ENCODE assay signal across 16 cellular contexts in genomic region chr14:99179946-99180345, GRCh38.
A peak's percentile ranks its signal among the peaks of the same experiment; 100 is the strongest.
DNase-seq lines count a peak whose midpoint lies in the region; ATAC-seq and TF ChIP-seq lines count a peak whose summit lies in the region.
"Had no signal": no experiment of that assay in that cellular context is flagged by ENCODE, and none has a peak within 500 bp of the region (broad histone marks: within the 10 kb centered on the region; RNA-seq: fewer than 3 reads in every experiment).

No MANE protein-coding gene starts in this region.

- no peak for DNase-seq in activated naive CD4-positive, alpha-beta T cell treated with Interleukin-2 at 50 U/mL for 16 hours
- DNase-seq in WTC11 (ENCODE audit: low spot score) (no peak), type B pancreatic cell (ENCODE audit: extremely low spot score, unreplicated experiment) (no peak), NCI-H1436 (lab: John Stamatoyannopoulos, UW) (no peak), NCI-H2107 (lab: John Stamatoyannopoulos, UW) (no peak)
- no peak for DNase-seq in central memory CD8-positive, alpha-beta T cell (ENCODE audit: low spot score in 2 of 2)
- DNase-seq: body of pancreas; NCI-H1417; NCI-H510A; NK-92 treated with Interleukin-12 subunit alpha and Interleukin-12 subunit beta, amount 100 ng/mL, for 24 hours; SJCRH30; small intestine; stimulated activated naive CD4-positive, alpha-beta T cell; thyroid gland had no signal

- POLR2A ChIA-PET in WTC11 (lab: Charles Lee) = no interaction called here

- TF ChIP-seq CTCF in WTC11 (IDR thresholded peaks at IDR 0.05) (no peak), type B pancreatic cell (conservative IDR thresholded peaks at IDR 0.05) (no peak)

- no peaks in the 10 kb centered on the region for H3K27me3 Mint-ChIP-seq in activated naive CD4-positive, alpha-beta T cell treated with anti-CD3 and anti-CD28 coated beads, Interleukin-2, amount 50 U/mL, for 24 hours
- no peaks in the 10 kb centered on the region for H3K27me3 Mint-ChIP-seq in WTC11 (ENCODE audit: low read depth)
- H3K27me3 Mint-ChIP-seq in central memory CD8-positive, alpha-beta T cell = no peaks in the 10 kb centered on the region
- no peaks in the 10 kb centered on the region for H3K27me3 Mint-ChIP-seq in type B pancreatic cell

- H3K36me3 Mint-ChIP-seq in activated naive CD4-positive, alpha-beta T cell treated with anti-CD3 and anti-CD28 coated beads, Interleukin-2, amount 50 U/mL, for 24 hours = peaks cover 18% of the 10 kb centered on the region
- H3K36me3 Mint-ChIP-seq in WTC11 (no peaks in the 10 kb centered on the region), type B pancreatic cell (peaks cover 14% of the 10 kb centered on the region)
- H3K36me3 Mint-ChIP-seq in central memory CD8-positive, alpha-beta T cell (ENCODE audit: insufficient read depth) = peaks cover 47% of the 10 kb centered on the region

- ATAC-seq in WTC11 = no peak
- ATAC-seq in central memory CD8-positive, alpha-beta T cell (replicated peaks; ENCODE audit: extremely low read depth, poor library complexity, severe bottlenecking) = no peak
- ATAC-seq: body of pancreas, gastroesophageal sphincter had no signal

- CTCF ChIA-PET in WTC11 (lab: Charles Lee) = interaction anchor here (1.7 kb wide), 1 partner anchor 9 kb away, joined by 9 read pairs; no protein-coding TSS in a partner anchor

- H3K9me3 Mint-ChIP-seq in activated naive CD4-positive, alpha-beta T cell treated with anti-CD3 and anti-CD28 coated beads, Interleukin-2, amount 50 U/mL, for 24 hours = no peaks in the 10 kb centered on the region
- H3K9me3 Mint-ChIP-seq in WTC11 (no peaks in the 10 kb centered on the region), type B pancreatic cell (no peaks in the 10 kb centered on the region)
- no peaks in the 10 kb centered on the region for H3K9me3 Mint-ChIP-seq in central memory CD8-positive, alpha-beta T cell

- peak overlapping the region; percentile 99 for H3K27ac Mint-ChIP-seq in activated naive CD4-positive, alpha-beta T cell treated with anti-CD3 and anti-CD28 coated beads, Interleukin-2, amount 50 U/mL, for 24 hours
- H3K27ac Mint-ChIP-seq in WTC11 (peak overlapping the region; percentile 87), type B pancreatic cell (peak overlapping the region; percentile 68)
- H3K27ac Mint-ChIP-seq in central memory CD8-positive, alpha-beta T cell (ENCODE audit: low read depth) = peak overlapping the region; percentile 38

- H3K4me3 Mint-ChIP-seq in activated naive CD4-positive, alpha-beta T cell treated with anti-CD3 and anti-CD28 coated beads, Interleukin-2, amount 50 U/mL, for 24 hours = peak overlapping the region; percentile 84
- no peak overlapping the region for H3K4me3 Mint-ChIP-seq in WTC11
- no peak overlapping the region for H3K4me3 Mint-ChIP-seq in central memory CD8-positive, alpha-beta T cell
- H3K4me3 Mint-ChIP-seq in type B pancreatic cell = no peak overlapping the region

- H3K4me1 Mint-ChIP-seq in activated naive CD4-positive, alpha-beta T cell treated with anti-CD3 and anti-CD28 coated beads, Interleukin-2, amount 50 U/mL, for 24 hours = peaks cover 70% of the 10 kb centered on the region
- H3K4me1 Mint-ChIP-seq in WTC11 = peaks cover 39% of the 10 kb centered on the region
- peaks cover 60% of the 10 kb centered on the region for H3K4me1 Mint-ChIP-seq in central memory CD8-positive, alpha-beta T cell
- peaks cover 33% of the 10 kb centered on the region for H3K4me1 Mint-ChIP-seq in type B pancreatic cell (ENCODE audit: unreplicated experiment)

TF ChIP-seq in WTC11, 78 proteins besides CTCF, POLR2A, EP300 and RAD21:
- TF ChIP-seq FOXP4 (CRISPR knock-in tag; IDR thresholded peaks at IDR 0.05) = no peak
- TF ChIP-seq SOX15 (CRISPR knock-in tag; IDR thresholded peaks at IDR 0.05) = no peak
- no peak for TF ChIP-seq ZNF121 (CRISPR knock-in tag; IDR thresholded peaks at IDR 0.05)
- TF ChIP-seq GRHL2 (CRISPR knock-in tag; IDR thresholded peaks at IDR 0.05; ENCODE audit: insufficient replicate concordance, severe bottlenecking) = no peak
- TF ChIP-seq ZNF532 (CRISPR knock-in tag; IDR thresholded peaks at IDR 0.05; ENCODE audit: borderline replicate concordance) = no peak
- TF ChIP-seq HMGXB4 (CRISPR knock-in tag; IDR thresholded peaks at IDR 0.05) = no peak
- no peak for TF ChIP-seq ELF4 (CRISPR knock-in tag; IDR thresholded peaks at IDR 0.05; ENCODE audit: low read depth)
- TF ChIP-seq, protein P1, sequence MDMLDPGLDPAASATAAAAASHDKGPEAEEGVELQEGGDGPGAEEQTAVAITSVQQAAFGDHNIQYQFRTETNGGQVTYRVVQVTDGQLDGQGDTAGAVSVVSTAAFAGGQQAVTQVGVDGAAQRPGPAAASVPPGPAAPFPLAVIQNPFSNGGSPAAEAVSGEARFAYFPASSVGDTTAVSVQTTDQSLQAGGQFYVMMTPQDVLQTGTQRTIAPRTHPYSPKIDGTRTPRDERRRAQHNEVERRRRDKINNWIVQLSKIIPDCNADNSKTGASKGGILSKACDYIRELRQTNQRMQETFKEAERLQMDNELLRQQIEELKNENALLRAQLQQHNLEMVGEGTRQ (CRISPR knock-in tag; IDR thresholded peaks at IDR 0.05) = no peak
- TF ChIP-seq IRF2 (CRISPR knock-in tag; IDR thresholded peaks at IDR 0.05; ENCODE audit: borderline replicate concordance, low read depth) = no peak
- no peak for TF ChIP-seq MAX (CRISPR knock-in tag; IDR thresholded peaks at IDR 0.05)

Comparison
In these comparisons a context has a peak if more than half of its experiments do, and no peak if none do; other contexts are left out.
1. H3K27ac Mint-ChIP-seq: peak in every context shown above with its lines; median percentile 99 in activated naive CD4-positive, alpha-beta T cell treated with anti-CD3 and anti-CD28 coated beads, Interleukin-2, amount 50 U/mL, for 24 hours; 87 in WTC11; 68 in type B pancreatic cell; 38 in central memory CD8-positive, alpha-beta T cell.